ENCODE assay signal across 8 cellular contexts in genomic region chr11:67373916-67374570, GRCh38. TPM values are rescaled to one million over a fixed set of nuclear protein-coding genes. Genes with fewer than 3 reads are reported as not detected.
DNase-seq lines count a peak whose midpoint lies in the region; ATAC-seq and TF ChIP-seq lines count a peak whose summit lies in the region.

No MANE protein-coding gene starts in this region.

- 1% methylated on average over 22 to 28 of the region's 28 CpGs for WGBS in aorta, 2 donors

- peak overlapping the region; percentile 15 to 25 for H3K27ac ChIP-seq in aorta (ENCODE audit: low read depth in 1 of 2, low read length in 2 of 2)

- H3K9me3 ChIP-seq in aorta (ENCODE audit: control insufficient read depth, low read length) = no peaks in the 10 kb centered on the region

- H3K27ac Mint-ChIP-seq in natural killer cell = peak overlapping the region; percentile 88 to 89

- peaks cover 40% of the 10 kb centered on the region for H3K4me1 Mint-ChIP-seq in activated T-cell treated with anti-CD3 and anti-CD28 coated beads, Interleukin-2, amount 50 U/mL, for 4 hours (ENCODE audit: low read depth)
- H3K4me1 Mint-ChIP-seq in natural killer cell = peaks cover 35 to 45% of the 10 kb centered on the region in 2 donors

- peak; percentile 25 to 36 for ATAC-seq in activated T-cell treated with anti-CD3 and anti-CD28 coated beads, Interleukin-2, amount 50 U/mL, for 4 hours
- ATAC-seq in natural killer cell = peak; percentile 45 to 60 (median 51)
- peak; percentile 76 for ATAC-seq in aorta (ENCODE audit: low FRiP score)

- peak; percentile 35 for TF ChIP-seq CTCF in natural killer cell (IDR thresholded peaks at IDR 0.05)

- H3K36me3 Mint-ChIP-seq in activated T-cell treated with anti-CD3 and anti-CD28 coated beads, Interleukin-2, amount 50 U/mL, for 4 hours (ENCODE audit: insufficient read depth) = no peaks in the 10 kb centered on the region
- H3K36me3 Mint-ChIP-seq in natural killer cell = no peaks in the 10 kb centered on the region

- DNase-seq in stimulated activated CD4-positive, alpha-beta T cell treated with anti-CD3 and anti-CD28 coated beads, Interleukin-15, amount 100 ng/mL, for 24 hours = peak; percentile 61
- no peak for DNase-seq in stimulated activated CD4-positive, alpha-beta T cell treated with anti-CD3 and anti-CD28 coated beads, Interleukin-12 subunit alpha, Interleukin-12 subunit beta, amount 100 ng/mL, for 4 hours
- DNase-seq in NCI-H146 (lab: John Stamatoyannopoulos, UW) (peak; percentile 59), fibroblast of peridontal ligament (ENCODE audit: extremely low read depth) (peak; percentile 95), natural killer cell (peak; percentile 61), aorta (peak; percentile 91 to 96), NCI-H446 (lab: John Stamatoyannopoulos, UW) (no peak)
- DNase-seq in activated T-cell treated with anti-CD3 and anti-CD28 coated beads, Interleukin-2, amount 50 U/mL, for 4 hours = no peak

- no peaks in the 10 kb centered on the region for H3K36me3 ChIP-seq in aorta (ENCODE audit: control insufficient read depth in 1 of 2, insufficient read depth in 2 of 2, low read length in 1 of 2)

- peak overlapping the region; percentile 71 to 88 for H3K4me3 ChIP-seq in aorta (ENCODE audit: low read length in 2 of 2)

- no peaks in the 10 kb centered on the region for H3K4me1 ChIP-seq in aorta (ENCODE audit: control insufficient read depth in 1 of 2, insufficient read depth in 2 of 2, low read length in 2 of 2)

- peaks cover 13% of the 10 kb centered on the region for H3K27me3 Mint-ChIP-seq in activated T-cell treated with anti-CD3 and anti-CD28 coated beads, Interleukin-2, amount 50 U/mL, for 4 hours (ENCODE audit: low read depth)
- H3K27me3 Mint-ChIP-seq in natural killer cell (ENCODE audit: low read depth in 2 of 2) = no peaks in the 10 kb centered on the region

- no peaks in the 10 kb centered on the region for H3K27me3 ChIP-seq in aorta (ENCODE audit: control insufficient read depth in 1 of 2, insufficient read depth in 2 of 2, low read length in 1 of 2)

- H3K9me3 Mint-ChIP-seq in activated T-cell treated with anti-CD3 and anti-CD28 coated beads, Interleukin-2, amount 50 U/mL, for 4 hours = no peaks in the 10 kb centered on the region
- H3K9me3 Mint-ChIP-seq in natural killer cell = no peaks in the 10 kb centered on the region

- H3K4me3 Mint-ChIP-seq in activated T-cell treated with anti-CD3 and anti-CD28 coated beads, Interleukin-2, amount 50 U/mL, for 4 hours = peak overlapping the region; percentile 83
- H3K4me3 Mint-ChIP-seq in natural killer cell = peak overlapping the region; percentile 77

- intact Hi-C loops in natural killer cell (cut with micrococcal nuclease) = loop anchor here (5.0 kb wide), 2 partner anchors 87 to 107 kb away; partner anchors contain the start of genes ANKRD13D and GRK2
- intact Hi-C loops in aorta (cut with DNase I) = loop anchor here in 1 of 2 donors (2.0 kb wide), 1 partner anchor 19 kb away; no protein-coding TSS in a partner anchor

RNA-seq across cellular contexts. Expression of gene CLCF1, which starts 0.6 kb away (rescaled TPM):
- 1 to 10 TPM in 2 of 3 donors, under 1 TPM in 1; 0.56 to 1.5 (median 1.4) TPM for total RNA-seq in activated T-cell treated with anti-CD3 and anti-CD28 coated beads, Interleukin-2, amount 50 U/mL, for 4 hours
- 10 to 100 TPM in 2 of 3 donors, 1 to 10 TPM in 1; 9.8 to 13.4 (median 10.3) TPM for total RNA-seq in natural killer cell
- total RNA-seq in aorta = 10 to 100 TPM in 1 of 2 donors, 1 to 10 TPM in 1; 7.7 to 12.0 TPM
- 10 to 100 TPM in 1 of 2 donors, 1 to 10 TPM in 1; 2.6 to 19.5 TPM for polyA plus RNA-seq in aorta

RNA-seq across cellular contexts. Expression of gene RAD9A, which starts 17.7 kb away (rescaled TPM):
- total RNA-seq in activated T-cell treated with anti-CD3 and anti-CD28 coated beads, Interleukin-2, amount 50 U/mL, for 4 hours = 10 to 100 TPM; 36.2 to 40.0 (median 36.2) TPM
- total RNA-seq in natural killer cell (10 to 100 TPM; 30.2 to 47.1 (median 37.3) TPM), aorta (10 to 100 TPM; 14.6 to 25.1 TPM)
- polyA plus RNA-seq in aorta = 10 to 100 TPM in 1 of 2 donors, 1 to 10 TPM in 1; 8.8 to 56.2 TPM

RNA-seq across cellular contexts. Expression of gene POLD4, which starts 20.7 kb away (rescaled TPM):
- 10 to 100 TPM; 16.4 to 23.8 (median 22.0) TPM for total RNA-seq in activated T-cell treated with anti-CD3 and anti-CD28 coated beads, Interleukin-2, amount 50 U/mL, for 4 hours
- 10 to 100 TPM; 45.8 to 63.7 (median 60.5) TPM for total RNA-seq in natural killer cell
- 10 to 100 TPM; 82.7 to 85.1 TPM for total RNA-seq in aorta
- polyA plus RNA-seq in aorta = 100 to 1,000 TPM; 175 to 338 TPM

RNA-seq across cellular contexts. Expression of gene PPP1CA, which starts 27.6 kb away (rescaled TPM):
- 100 to 1,000 TPM; 262 to 265 (median 264) TPM for total RNA-seq in activated T-cell treated with anti-CD3 and anti-CD28 coated beads, Interleukin-2, amount 50 U/mL, for 4 hours
- total RNA-seq in natural killer cell (100 to 1,000 TPM; 222 to 245 (median 233) TPM), aorta (10 to 100 TPM; 61.7 to 64.8 TPM)
- 10 to 100 TPM; 79.6 to 92.0 TPM for polyA plus RNA-seq in aorta

RNA-seq across cellular contexts. Expression of gene TBC1D10C, which starts 29.8 kb away (rescaled TPM):
- 10 to 100 TPM; 63.5 to 90.1 (median 68.5) TPM for total RNA-seq in activated T-cell treated with anti-CD3 and anti-CD28 coated beads, Interleukin-2, amount 50 U/mL, for 4 hours
- total RNA-seq in natural killer cell (100 to 1,000 TPM; 314 to 359 (median 342) TPM), aorta (1 to 10 TPM; 4.2 to 9.5 TPM)
- 1 to 10 TPM; 1.9 to 2.3 TPM for polyA plus RNA-seq in aorta

Comparison
In these comparisons a context has a peak if more than half of its experiments do, and no peak if none do; other contexts are left out.
1. DNase-seq: peak in stimulated activated CD4-positive, alpha-beta T cell treated with anti-CD3 and anti-CD28 coated beads, Interleukin-15, amount 100 ng/mL, for 24 hours (single experiment), NCI-H146 (single experiment), fibroblast of peridontal ligament (single experiment), natural killer cell (single experiment) and aorta (2 of 2); none in stimulated activated CD4-positive, alpha-beta T cell treated with anti-CD3 and anti-CD28 coated beads, Interleukin-12 subunit alpha, Interleukin-12 subunit beta, amount 100 ng/mL, for 4 hours (single experiment), activated T-cell treated with anti-CD3 and anti-CD28 coated beads, Interleukin-2, amount 50 U/mL, for 4 hours (single experiment) and NCI-H446 (0 of 2).
2. Peak in every context shown above with its lines, with median percentiles within 50 percentile points of each other: ATAC-seq.